24 cellular contexts compared by ENCODE assay signal in the genomic region with DNA sequence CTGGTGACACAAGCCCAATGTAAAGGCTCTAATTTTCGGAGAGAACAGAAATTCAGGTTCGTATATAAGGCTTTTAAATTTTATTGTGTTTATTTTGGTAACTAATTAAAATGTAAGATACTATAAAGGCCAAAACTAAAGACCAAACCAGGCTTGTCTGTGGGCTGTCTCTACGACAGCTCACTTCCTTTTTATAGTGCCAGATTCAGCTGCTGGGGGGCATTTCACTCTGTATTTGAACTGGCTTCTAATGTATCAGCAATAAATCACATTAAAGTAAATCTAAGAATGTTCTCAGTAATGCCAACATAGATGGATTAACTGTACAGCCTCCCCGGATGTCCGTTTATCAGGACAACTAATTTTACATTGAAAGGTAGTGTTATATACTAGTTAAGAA.
"Had no signal": no experiment of that assay in that cellular context is flagged by ENCODE, and none has a peak within 500 bp of the region (broad histone marks: within the 10 kb centered on the region; RNA-seq: fewer than 3 reads in every experiment).

No MANE protein-coding gene starts in this region.

- H3K27ac ChIP-seq: hepatocyte, neural progenitor cell, ovary, psoas muscle, right lobe of liver, tibial artery, upper lobe of right lung, vagina had no signal

- ATAC-seq: left cardiac atrium; left ventricle myocardium superior; natural killer cell treated with Interleukin-12 subunit alpha and Interleukin-12 subunit beta and Interleukin-15 and Interleukin-18, amount 100 ng/mL, for 72 hours; right lobe of liver; stimulated activated effector memory CD8-positive, alpha-beta T cell treated with anti-CD3 and anti-CD28 coated beads, Interleukin-12 subunit alpha, Interleukin-12 subunit beta, amount 100 ng/mL, for 72 hours; stimulated activated naive CD8-positive, alpha-beta T cell treated with anti-CD3 and anti-CD28 coated beads, Interleukin-15, Interleukin-2, amounts not matched to agents 100 U/mL and 50 U/mL, for 24 hours; upper lobe of right lung had no signal

- H3K4me2 ChIP-seq: hepatocyte, neural progenitor cell had no signal

- H3K36me3 ChIP-seq: neural progenitor cell, ovary, right lobe of liver, tibial artery, upper lobe of right lung, vagina had no signal

- H3K9me3 ChIP-seq: ovary, psoas muscle, right lobe of liver, tibial artery, upper lobe of right lung, vagina had no signal

- H3K79me2 ChIP-seq: hepatocyte had no signal

- H3K4me1 ChIP-seq: neural progenitor cell, right lobe of liver, upper lobe of right lung, vagina had no signal

- H3K27me3 ChIP-seq: hepatocyte, neural progenitor cell, ovary, right lobe of liver, tibial artery, upper lobe of right lung, vagina had no signal

- H3K9ac ChIP-seq: neural progenitor cell had no signal

- H2AFZ ChIP-seq: hepatocyte, neural progenitor cell had no signal

- H3K4me3 ChIP-seq: hepatocyte, lung, neural progenitor cell, ovary, psoas muscle, right lobe of liver, tibial artery, upper lobe of right lung, vagina had no signal

- DNase-seq: effector CD8-positive, alpha-beta T cell; foreskin melanocyte; head of caudate nucleus; kidney; left cardiac atrium; left ventricle myocardium superior; mesenchymal stem cell; midbrain; nucleus accumbens; ovary; psoas muscle; retina; right lobe of liver; stimulated activated CD4-positive, alpha-beta T cell treated with anti-CD3 and anti-CD28 coated beads, Interleukin-4, amount 100 ng/mL, for 1 hour; stimulated activated CD8-positive, alpha-beta memory T cell treated with anti-CD3 and anti-CD28 coated beads, Interleukin-4, amount 100 ng/mL, for 48 hours; stimulated activated naive CD8-positive, alpha-beta T cell treated with anti-CD3 and anti-CD28 coated beads, Interleukin-15, Interleukin-2, amounts not matched to agents 100 U/mL and 50 U/mL, for 24 hours; tibial artery; upper lobe of right lung had no signal

- FAIRE-seq: kidney had no signal
